9 cellular contexts compared by ENCODE assay signal in the genomic region with DNA sequence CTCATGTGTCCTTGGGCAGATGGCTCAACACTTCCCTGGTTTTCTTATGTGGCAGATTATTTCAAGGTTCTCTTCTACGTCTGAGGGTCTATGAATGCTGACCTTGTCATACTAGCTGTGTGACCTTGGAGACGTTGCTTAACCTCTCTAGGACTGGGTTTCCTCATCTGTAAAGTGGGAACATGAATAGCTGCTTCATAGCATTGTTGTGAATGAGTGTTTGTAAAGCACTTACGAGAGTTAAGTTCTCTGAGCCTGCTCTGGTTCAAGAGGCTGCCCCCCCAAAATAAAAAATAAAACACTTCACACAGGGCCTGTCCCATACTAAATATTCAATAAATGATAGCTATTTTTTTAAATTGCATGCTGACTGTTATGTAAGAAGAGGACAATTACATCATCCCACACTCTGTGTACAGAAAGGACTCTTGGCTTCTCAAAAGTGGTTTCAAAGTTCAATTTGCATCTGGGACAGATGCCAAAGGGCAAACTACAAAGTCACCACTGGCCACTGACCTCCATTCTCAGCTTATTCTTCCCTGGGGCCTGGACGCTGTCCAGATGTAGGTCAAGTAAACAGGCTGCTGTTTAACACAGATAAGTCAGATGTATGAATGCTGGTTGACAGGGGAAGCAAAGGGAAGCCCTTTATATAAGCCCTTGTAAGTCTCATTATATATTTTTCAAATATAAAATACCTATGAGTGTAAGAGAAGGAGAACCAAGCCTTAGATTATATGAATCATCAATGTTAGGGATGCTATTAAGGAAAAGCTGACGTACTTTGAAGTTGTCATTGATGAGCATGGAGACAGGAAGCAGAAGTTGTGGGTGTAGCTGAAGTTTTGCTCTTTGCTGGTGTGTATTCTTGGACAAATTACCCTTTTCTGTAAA. TPM values are rescaled to one million over a fixed set of nuclear protein-coding genes. Genes with fewer than 3 reads are reported as not detected.
DNase-seq lines count a peak whose midpoint lies in the region; ATAC-seq and TF ChIP-seq lines count a peak whose summit lies in the region.
"Had no signal": no experiment of that assay in that cellular context is flagged by ENCODE, and none has a peak within 500 bp of the region (broad histone marks: within the 10 kb centered on the region; RNA-seq: fewer than 3 reads in every experiment).

No MANE protein-coding gene starts in this region.

- H3K27ac Mint-ChIP-seq in CD4-positive, alpha-beta T cell: no peak overlapping the region

- WGBS in adipose tissue, 3 donors: 11 to 22% (median 17%) methylated on average over 5 of the region's 5 CpGs

- H3K4me1 ChIP-seq in right atrium auricular region: peaks cover 0 to 6% of the 10 kb centered on the region in 2 donors
- H3K4me1 ChIP-seq in effector memory CD4-positive, alpha-beta T cell (ENCODE audit: control insufficient read depth, insufficient read depth, low read length, poor library complexity, severe bottlenecking): no peaks in the 10 kb centered on the region

- DNase-seq in HuH-7.5 (ENCODE audit: low spot score) (peak; percentile 37), right atrium auricular region (ENCODE audit: low spot score) (peak; percentile 64), smooth muscle cell of the brain vasculature (ENCODE audit: low read depth, low spot score) (peak; percentile 45), DMS153 treated with DMSO at 0.1 percent for 48 hours (lab: John Stamatoyannopoulos, UW; ENCODE audit: unreplicated experiment) (no peak), NCI-H446 (lab: John Stamatoyannopoulos, UW) (no peak)
- no peak for DNase-seq in CD4-positive, alpha-beta T cell
- DNase-seq in effector memory CD4-positive, alpha-beta T cell: no peak
- DNase-seq: T-helper 1 cell had no signal

- H3K4me3 Mint-ChIP-seq in CD4-positive, alpha-beta T cell: no peak overlapping the region

- H3K4me3 ChIP-seq in right atrium auricular region: no peak overlapping the region
- no peak overlapping the region for H3K4me3 ChIP-seq in effector memory CD4-positive, alpha-beta T cell (ENCODE audit: insufficient read depth, low read depth, low read length, poor library complexity, severe bottlenecking)

- H3K27me3 ChIP-seq in right atrium auricular region: no peaks in the 10 kb centered on the region
- peaks cover 9% of the 10 kb centered on the region for H3K27me3 ChIP-seq in CD4-positive, alpha-beta T cell (ENCODE audit: control insufficient read depth, insufficient read depth, low read length)
- H3K27me3 ChIP-seq in effector memory CD4-positive, alpha-beta T cell (replicated peaks; ENCODE audit: control insufficient read depth, insufficient read depth, low read length, poor library complexity, severe bottlenecking): peaks cover 4% of the 10 kb centered on the region

- H3K9me3 ChIP-seq in right atrium auricular region: peaks cover 0 to 4% of the 10 kb centered on the region in 2 donors
- no peaks in the 10 kb centered on the region for H3K9me3 ChIP-seq in CD4-positive, alpha-beta T cell (ENCODE audit: control insufficient read depth, low read length)
- H3K9me3 ChIP-seq in effector memory CD4-positive, alpha-beta T cell (ENCODE audit: control insufficient read depth, low read length): no peaks in the 10 kb centered on the region

- no peaks in the 10 kb centered on the region for H3K4me1 Mint-ChIP-seq in CD4-positive, alpha-beta T cell (ENCODE audit: low read depth)

- CTCF ChIA-PET in CD4-positive, alpha-beta T cell (lab: Charles Lee): interaction anchor here (0.6 to 1.0 kb wide), 2 partner anchors 11 to 289 kb away, joined by 3 to 4 read pairs; no protein-coding TSS in a partner anchor

- no peaks in the 10 kb centered on the region for H3K36me3 ChIP-seq in right atrium auricular region
- no peaks in the 10 kb centered on the region for H3K36me3 ChIP-seq in effector memory CD4-positive, alpha-beta T cell (ENCODE audit: control insufficient read depth, insufficient read depth, low read length)

- no peaks in the 10 kb centered on the region for H3K9me3 Mint-ChIP-seq in CD4-positive, alpha-beta T cell

- ATAC-seq in CD4-positive, alpha-beta T cell (ENCODE audit: poor library complexity): no peak

- intact Hi-C loops in CD4-positive, alpha-beta T cell (cut with DNase I, micrococcal nuclease): no loop called here

- peaks cover 48% of the 10 kb centered on the region for H3K27me3 Mint-ChIP-seq in CD4-positive, alpha-beta T cell

- no peak for TF ChIP-seq CTCF in right atrium auricular region (IDR thresholded peaks at IDR 0.05)
- no peak for TF ChIP-seq CTCF in CD4-positive, alpha-beta T cell (IDR thresholded peaks at IDR 0.05)

- H3K36me3 Mint-ChIP-seq in CD4-positive, alpha-beta T cell (ENCODE audit: low read depth): no peaks in the 10 kb centered on the region

- H3K27ac ChIP-seq in adipose tissue (ENCODE audit: low read depth, low read length) (peak overlapping the region; percentile 64), right atrium auricular region (peak overlapping the region; percentile 19 to 49)
- no peak overlapping the region for H3K27ac ChIP-seq in CD4-positive, alpha-beta T cell (ENCODE audit: low read depth, low read length)
- H3K27ac ChIP-seq in effector memory CD4-positive, alpha-beta T cell (ENCODE audit: insufficient read depth, low read length, poor library complexity, severe bottlenecking): no peak overlapping the region

- POLR2A ChIA-PET in CD4-positive, alpha-beta T cell (lab: Charles Lee): interaction anchor here (0.6 kb wide), 1 partner anchor 353 kb away, joined by 3 read pairs; no protein-coding TSS in a partner anchor

RNA-seq across cellular contexts. Expression of a gene that starts 15.4 kb away (rescaled TPM):
- polyA plus RNA-seq in adipose tissue: 10 to 100 TPM; 14.8 to 68.8 (median 54.0) TPM
- 10 to 100 TPM; 34.9 to 38.7 TPM for total RNA-seq in right atrium auricular region
- 100 to 1,000 TPM; 300 to 313 TPM for total RNA-seq in CD4-positive, alpha-beta T cell

RNA-seq across cellular contexts. Expression of a gene that starts 22.7 kb away (rescaled TPM):
- polyA plus RNA-seq in adipose tissue: under 1 TPM in 1 of 3 donors, not detected in 2; 0.03 TPM
- total RNA-seq in right atrium auricular region: not detected
- 1 to 10 TPM; 1.2 TPM for total RNA-seq in CD4-positive, alpha-beta T cell

RNA-seq across cellular contexts. Expression of a gene that starts 37.3 kb away (rescaled TPM):
- 1,000 to 10,000 TPM; 2,554 to 5,822 (median 3,896) TPM for polyA plus RNA-seq in adipose tissue
- total RNA-seq in right atrium auricular region: 1,000 to 10,000 TPM; 1,618 to 2,343 TPM
- total RNA-seq in CD4-positive, alpha-beta T cell: 1,000 to 10,000 TPM; 2,959 to 3,104 TPM

Comparison
In these comparisons a context has a peak if more than half of its experiments do, and no peak if none do; other contexts are left out.
1. DNase-seq: peak in HuH-7.5 (single experiment), right atrium auricular region (single experiment) and smooth muscle cell of the brain vasculature (single experiment); none in CD4-positive, alpha-beta T cell (0 of 10), DMS153 treated with DMSO at 0.1 percent for 48 hours (single experiment), effector memory CD4-positive, alpha-beta T cell (0 of 3) and NCI-H446 (0 of 2).
2. H3K27ac ChIP-seq: peak in adipose tissue (single experiment) and right atrium auricular region (2 of 2); none in CD4-positive, alpha-beta T cell (single experiment) and effector memory CD4-positive, alpha-beta T cell (single experiment).
3. RNA of a gene that starts 15.4 kb away (total RNA-seq): 300 to 313 TPM in CD4-positive, alpha-beta T cell; 34.9 to 38.7 TPM in right atrium auricular region; every median in the first group is over 4 times any median in the second.